Comparison of ENCODE assay signal across 24 cellular contexts in genomic region chr4:47534772-47535171, GRCh38. TPM values are rescaled to one million over a fixed set of nuclear protein-coding genes. Genes with fewer than 3 reads are reported as not detected.
DNase-seq lines count a peak whose midpoint lies in the region; ATAC-seq, FAIRE-seq and TF ChIP-seq lines count a peak whose summit lies in the region.
"Had no signal": no experiment of that assay in that cellular context is flagged by ENCODE, and none has a peak within 500 bp of the region (broad histone marks: within the 10 kb centered on the region; RNA-seq: fewer than 3 reads in every experiment).

No MANE protein-coding gene starts in this region.

- peaks cover 18% of the 10 kb centered on the region for H3K36me3 Mint-ChIP-seq in natural killer cell treated with Interleukin-12 subunit alpha and Interleukin-12 subunit beta and Interleukin-15 and Interleukin-18, amount 100 ng/mL, for 72 hours
- H3K36me3 Mint-ChIP-seq in HFFc6 (ENCODE audit: low read depth): peaks cover 55% of the 10 kb centered on the region

- POLR2A ChIA-PET in K562 (lab: Yijun Ruan, JAX): no interaction called here

- peaks cover 61 to 67% of the 10 kb centered on the region in 2 donors for H3K4me1 Mint-ChIP-seq in natural killer cell treated with Interleukin-12 subunit alpha and Interleukin-12 subunit beta and Interleukin-15 and Interleukin-18, amount 100 ng/mL, for 72 hours (ENCODE audit: low read depth in 2 of 2)
- H3K4me1 Mint-ChIP-seq in HFFc6 (ENCODE audit: low read depth): peaks cover 60% of the 10 kb centered on the region

- no peak overlapping the region for H3K9ac ChIP-seq in DND-41 (ENCODE audit: low read depth, low read length)
- no peak overlapping the region for H3K9ac ChIP-seq in K562 (ENCODE audit: insufficient read depth in 1 of 2, low read depth in 2 of 2, low read length in 2 of 2)
- H3K9ac ChIP-seq: BLaER1 treated with 17β-estradiol and CSF1 and Interleukin-3, amounts not matched to agents 10 nM and 100 nM; GM23248 had no signal

- no peak for TF ChIP-seq RAD21 in K562 (CRISPR knock-in tag; conservative IDR thresholded peaks at IDR 0.05 in 1 of 2, IDR thresholded peaks at IDR 0.05 in 1 of 2)

- no peak for TF ChIP-seq POLR2A in K562 (conservative IDR thresholded peaks at IDR 0.05)

- H2AFZ ChIP-seq in DND-41 (ENCODE audit: low read depth, low read length) (no peak overlapping the region), K562 (ENCODE audit: low read depth, low read length) (no peak overlapping the region), osteoblast (ENCODE audit: low read length) (no peak overlapping the region)
- H2AFZ ChIP-seq: GM23248 had no signal

- DNase-seq in DND-41 (no peak), GM19239 (ENCODE audit: insufficient read length, low spot score) (no peak), K562 (ENCODE audit: extremely low read depth in 1 of 4, low spot score in 3 of 4) (no peak), osteoblast (ENCODE audit: insufficient read length, low spot score, missing footprints) (no peak), HFFc6 (no peak)
- no peak for DNase-seq in natural killer cell treated with Interleukin-12 subunit alpha and Interleukin-12 subunit beta and Interleukin-15 and Interleukin-18, amount 100 ng/mL, for 72 hours (ENCODE audit: low spot score)
- DNase-seq: 8988T; ACHN; AML-193; Calu3; CD4-positive, alpha-beta memory T cell; COR-L47; DMS53; EL; GDM1; GM23248; H7; HCEC 1CT had no signal

- peaks cover 52% of the 10 kb centered on the region for H3K36me3 ChIP-seq in DND-41 (ENCODE audit: insufficient read depth, low read length)
- H3K36me3 ChIP-seq in K562 (ENCODE audit: control insufficient read depth, insufficient read depth, low read length): no peaks in the 10 kb centered on the region
- peaks cover 42% of the 10 kb centered on the region for H3K36me3 ChIP-seq in osteoblast (ENCODE audit: insufficient read depth, low read length)
- H3K36me3 ChIP-seq: BE2C had no signal

- WGBS in K562 (ENCODE audit: insufficient coverage, low coverage, missing lambda C conversion rate): 0% methylated on average over 1 of the region's 1 CpG

- CTCF ChIA-PET in K562 (lab: Yijun Ruan, JAX; ENCODE audit: low intra/inter-chr PET ratio): no interaction called here

- H3K27ac Mint-ChIP-seq in natural killer cell treated with Interleukin-12 subunit alpha and Interleukin-12 subunit beta and Interleukin-15 and Interleukin-18, amount 100 ng/mL, for 72 hours: peak overlapping the region; percentile 74 to 91
- no peak overlapping the region for H3K27ac Mint-ChIP-seq in HFFc6

- no peaks in the 10 kb centered on the region for H3K27me3 ChIP-seq in DND-41 (ENCODE audit: insufficient read depth, low read length, poor library complexity)
- H3K27me3 ChIP-seq in K562 (ENCODE audit: control insufficient read depth in 2 of 2, insufficient read depth in 2 of 2, low read length in 2 of 2): no peaks in the 10 kb centered on the region
- H3K27me3 ChIP-seq in osteoblast (ENCODE audit: insufficient read depth, low read length): no peaks in the 10 kb centered on the region
- H3K27me3 ChIP-seq: BE2C; BLaER1 treated with 17β-estradiol and CSF1 and Interleukin-3, amounts not matched to agents 10 nM and 100 nM had no signal

- H3K4me3 ChIP-seq in DND-41 (ENCODE audit: low read depth in 1 of 2, low read length in 2 of 2): no peak overlapping the region
- H3K4me3 ChIP-seq in K562: no peak overlapping the region
- no peak overlapping the region for H3K4me3 ChIP-seq in osteoblast (ENCODE audit: insufficient read depth, low read length)
- H3K4me3 ChIP-seq: A549; BLaER1 treated with 17β-estradiol and CSF1 and Interleukin-3, amounts not matched to agents 10 nM and 100 nM; GM23248 had no signal

- H3K9me3 ChIP-seq in DND-41 (ENCODE audit: insufficient read depth, low read length, severe bottlenecking) (no peaks in the 10 kb centered on the region), K562 (replicated peaks; ENCODE audit: control insufficient read depth, insufficient read depth, low read depth, low read length) (no peaks in the 10 kb centered on the region), osteoblast (ENCODE audit: low read depth, low read length) (no peaks in the 10 kb centered on the region)
- H3K9me3 ChIP-seq: A549 had no signal

- BruUV-seq in K562 (replicated peaks; lab: Mats Ljungman, UMichigan): no TSS peak

- in situ Hi-C loops in K562 (cut with MboI): no loop called here

- H3K4me2 ChIP-seq in DND-41 (ENCODE audit: insufficient read depth, low read length) (no peak overlapping the region), K562 (ENCODE audit: insufficient read depth, low read length) (no peak overlapping the region), osteoblast (ENCODE audit: insufficient read depth, low read length) (no peak overlapping the region)
- H3K4me2 ChIP-seq: A549 had no signal

- FAIRE-seq in GM19239 (lab: Jason Lieb, UNC) (peak; percentile 72), K562 (lab: Jason Lieb, UNC) (no peak)
- FAIRE-seq: A549, GM12891, H1 had no signal

- peak overlapping the region; percentile 57 for H3K4me3 Mint-ChIP-seq in natural killer cell treated with Interleukin-12 subunit alpha and Interleukin-12 subunit beta and Interleukin-15 and Interleukin-18, amount 100 ng/mL, for 72 hours
- no peak overlapping the region for H3K4me3 Mint-ChIP-seq in HFFc6

- H3K4me1 ChIP-seq in DND-41 (ENCODE audit: insufficient read depth, low read length) (peaks cover 65% of the 10 kb centered on the region), K562 (replicated peaks in 1 of 2; ENCODE audit: control insufficient read depth in 2 of 2, insufficient read depth in 2 of 2, low read length in 2 of 2) (no peaks in the 10 kb centered on the region), osteoblast (ENCODE audit: insufficient read depth, low read length) (peaks cover 38% of the 10 kb centered on the region)

- TF ChIP-seq CTCF in DND-41 (IDR thresholded peaks at IDR 0.05; ENCODE audit: borderline replicate concordance, extremely low read depth, low read length, poor library complexity, severe bottlenecking): no peak
- no peak for TF ChIP-seq CTCF in K562 (IDR thresholded peaks at IDR 0.05 in 2 of 3, conservative IDR thresholded peaks at IDR 0.05 in 1 of 3; ENCODE audit: insufficient read depth in 2 of 3, low read depth in 1 of 3, low read length in 3 of 3)
- TF ChIP-seq CTCF in osteoblast (IDR thresholded peaks at IDR 0.05; ENCODE audit: extremely low read depth, low read depth, low read length): no peak
- no peak for TF ChIP-seq CTCF in HFFc6 (IDR thresholded peaks at IDR 0.05)

- TF ChIP-seq EP300 in K562 (IDR thresholded peaks at IDR 0.05; ENCODE audit: low read length): no peak

- H3K27me3 Mint-ChIP-seq in natural killer cell treated with Interleukin-12 subunit alpha and Interleukin-12 subunit beta and Interleukin-15 and Interleukin-18, amount 100 ng/mL, for 72 hours: no peaks in the 10 kb centered on the region
- H3K27me3 Mint-ChIP-seq in HFFc6 (ENCODE audit: insufficient read depth): no peaks in the 10 kb centered on the region
- H3K27me3 Mint-ChIP-seq: CD4-positive, alpha-beta memory T cell had no signal

- ATAC-seq in DND-41 (ENCODE audit: insufficient read depth, low read depth) (no peak), K562 (no peak), HG02938 (IDR thresholded peaks at IDR 0.05; ENCODE audit: unreplicated experiment) (no peak)
- no peak for ATAC-seq in natural killer cell treated with Interleukin-12 subunit alpha and Interleukin-12 subunit beta and Interleukin-15 and Interleukin-18, amount 100 ng/mL, for 72 hours
- ATAC-seq: A549 had no signal

- H3K27ac ChIP-seq in DND-41 (ENCODE audit: low read length) (peak overlapping the region; percentile 90), K562 (ENCODE audit: extremely low read depth, low read depth, low read length) (no peak overlapping the region), osteoblast (ENCODE audit: low read depth, low read length) (no peak overlapping the region)
- H3K27ac ChIP-seq: A549; BLaER1 treated with 17β-estradiol and CSF1 and Interleukin-3, amounts not matched to agents 10 nM and 100 nM; GM23248 had no signal

- H3K79me2 ChIP-seq in DND-41 (ENCODE audit: insufficient read depth, low read length) (peaks cover 18% of the 10 kb centered on the region; the same call in 1 of the 2 replicates), K562 (ENCODE audit: control insufficient read depth, insufficient read depth, low read length) (no peaks in the 10 kb centered on the region), osteoblast (ENCODE audit: insufficient read depth, low read length) (peaks cover 21% of the 10 kb centered on the region)

- peaks cover 3% of the 10 kb centered on the region for H3K9me3 Mint-ChIP-seq in natural killer cell treated with Interleukin-12 subunit alpha and Interleukin-12 subunit beta and Interleukin-15 and Interleukin-18, amount 100 ng/mL, for 72 hours
- H3K9me3 Mint-ChIP-seq in HFFc6: peaks cover 15% of the 10 kb centered on the region

- intact Hi-C loops in K562 (cut with micrococcal nuclease): no loop called here

- H4K20me1 ChIP-seq in DND-41 (ENCODE audit: insufficient read depth, low read length) (no peaks in the 10 kb centered on the region), K562 (replicated peaks; ENCODE audit: control insufficient read depth, insufficient read depth, low read length) (no peaks in the 10 kb centered on the region), osteoblast (ENCODE audit: insufficient read depth, low read length) (no peaks in the 10 kb centered on the region)

- H3K9me1 ChIP-seq in K562 (ENCODE audit: control insufficient read depth, insufficient read depth, low read length): no peaks in the 10 kb centered on the region

RNA-seq across cellular contexts. Expression of gene ATP10D, which starts 49.7 kb away (rescaled TPM):
- 0.42 and 0.74 TPM in 2 replicates for total RNA-seq in K562 (2011; cell fraction: chromatin; rRNA removed; ENCODE audit: low replicate concordance)
- 0.13 and 0.50 TPM in 2 replicates for total RNA-seq in K562 (2011; cell fraction: nucleolus; rRNA removed)
- 0.23 and 0.29 TPM in 2 replicates for total RNA-seq in K562 (2011; cell fraction: nucleoplasm; rRNA removed)
- total RNA-seq in K562 (2014; rRNA removed): 0.04 TPM in 1 of 2 replicates, not detected in the other
- 0.11 and 0.26 TPM in 2 replicates for total RNA-seq in K562 (2014; rRNA removed; fragmentation: Illumina TruSeq; extraction: Trizol)
- 0.15 and 0.36 TPM in 2 replicates for total RNA-seq in K562 (2015; rRNA removed; fragmentation: Illumina TruSeq; extraction: Trizol)
- total RNA-seq in K562 (2021): 0.18 and 0.27 TPM in 2 replicates
- 0.03 and 0.29 TPM in 2 replicates for polyA plus RNA-seq in K562 (2011; rRNA removed)
- polyA plus RNA-seq in K562 (2011; cell fraction: cytosol; rRNA removed): 0.04 and 0.15 TPM in 2 replicates
- 0.06 and 0.09 TPM in 2 replicates for polyA plus RNA-seq in K562 (2011; cell fraction: nucleus; rRNA removed)
- 0.25 and 0.42 TPM in 2 replicates for polyA plus RNA-seq in K562 (2012)
- polyA plus RNA-seq in K562 (2014; fragmentation: Illumina TruSeq; extraction: Trizol): 0.11 and 0.15 TPM in 2 replicates
- polyA plus RNA-seq in K562 (2014; fragmentation: Nextera tagmentation; extraction: Ambion mirVana): under 1 TPM; 0.10 to 0.24 TPM
- polyA plus RNA-seq in K562 (2014; rRNA removed): 0.13 TPM in 1 of 2 replicates, not detected in the other
- polyA minus RNA-seq in K562 (2011; rRNA and poly(A)+ RNA removed): 0.06 and 0.25 TPM in 2 replicates
- not detected in 2 replicates for polyA minus RNA-seq in K562 (2011; cell fraction: cytosol; rRNA and poly(A)+ RNA removed)
- polyA minus RNA-seq in K562 (2011; cell fraction: nucleus; rRNA and poly(A)+ RNA removed): 0.27 TPM in 1 of 2 replicates, not detected in the other
- 10 to 100 TPM in 1 of 2 donors, 1 to 10 TPM in 1; 9.9 to 36.7 TPM for total RNA-seq in natural killer cell treated with Interleukin-12 subunit alpha and Interleukin-12 subunit beta and Interleukin-15 and Interleukin-18, amount 100 ng/mL, for 72 hours
- total RNA-seq in osteoblast: 49.8 and 51.8 TPM in 2 replicates
- total RNA-seq in HFFc6 (2021; fragmentation: NEBNext Ultra II Directional; extraction: Animal tissue kit (Norgen Biotek cat#: 25700)): 10 to 100 TPM; 50.6 to 73.8 (median 55.4) TPM

Comparison
In these comparisons a context has a peak if more than half of its experiments do, and no peak if none do; other contexts are left out.
1. RNA of gene ATP10D, which starts 49.7 kb away (total RNA-seq): 50.6 to 73.8 TPM in HFFc6, 49.8 to 51.8 TPM in osteoblast and 9.9 to 36.7 TPM in natural killer cell treated with Interleukin-12 subunit alpha and Interleukin-12 subunit beta and Interleukin-15 and Interleukin-18, amount 100 ng/mL, for 72 hours; 0.04 to 0.74 TPM in K562; every median in the first group is over 4 times any median in the second.